ENCODE assay signal across 1 cellular context in the genomic region with DNA sequence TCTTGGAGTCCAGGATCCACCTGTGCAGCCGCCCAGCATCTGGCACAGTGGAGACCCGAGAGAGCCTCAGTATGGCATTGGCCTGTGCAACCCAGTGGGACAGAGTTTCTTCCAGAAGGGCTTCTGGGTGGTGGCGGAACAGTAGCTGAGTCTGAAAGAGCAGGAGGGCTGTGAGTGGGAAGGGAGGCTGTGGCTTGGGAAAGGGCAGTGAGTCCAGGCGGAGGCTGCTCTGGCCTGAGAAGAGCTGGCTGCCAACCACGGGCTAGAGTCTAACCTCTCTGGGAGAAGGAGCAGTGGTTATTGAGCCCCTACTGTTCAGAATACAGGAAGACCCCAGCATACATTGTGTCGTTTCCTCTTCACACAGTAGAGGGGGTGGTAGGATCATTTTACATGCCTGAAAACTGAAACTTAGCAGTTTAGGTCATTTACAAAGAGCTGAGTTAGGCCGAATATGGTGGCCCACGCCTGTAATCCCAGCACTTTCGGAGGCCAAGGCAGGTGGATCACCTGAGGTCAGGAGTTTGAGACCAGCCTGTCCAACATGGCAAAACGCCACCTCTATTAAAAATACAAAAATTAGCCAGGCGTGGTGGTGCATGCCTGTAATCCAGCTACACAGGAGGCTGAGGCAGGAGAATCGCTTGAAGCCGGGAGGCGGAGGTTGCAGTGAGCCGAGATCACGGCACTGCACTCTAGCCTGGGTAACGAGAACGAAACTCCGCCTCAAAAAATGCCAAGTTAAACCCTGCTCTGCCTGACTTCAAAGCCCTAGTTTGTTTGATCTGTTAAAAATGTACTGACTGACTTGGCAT.
TF ChIP-seq lines count a peak whose summit lies in the region.

No MANE protein-coding gene starts in this region.

TF ChIP-seq in HepG2, 621 proteins besides CTCF, POLR2A, EP300 and RAD21 (continues in another document):
- TF ChIP-seq, protein P1, sequence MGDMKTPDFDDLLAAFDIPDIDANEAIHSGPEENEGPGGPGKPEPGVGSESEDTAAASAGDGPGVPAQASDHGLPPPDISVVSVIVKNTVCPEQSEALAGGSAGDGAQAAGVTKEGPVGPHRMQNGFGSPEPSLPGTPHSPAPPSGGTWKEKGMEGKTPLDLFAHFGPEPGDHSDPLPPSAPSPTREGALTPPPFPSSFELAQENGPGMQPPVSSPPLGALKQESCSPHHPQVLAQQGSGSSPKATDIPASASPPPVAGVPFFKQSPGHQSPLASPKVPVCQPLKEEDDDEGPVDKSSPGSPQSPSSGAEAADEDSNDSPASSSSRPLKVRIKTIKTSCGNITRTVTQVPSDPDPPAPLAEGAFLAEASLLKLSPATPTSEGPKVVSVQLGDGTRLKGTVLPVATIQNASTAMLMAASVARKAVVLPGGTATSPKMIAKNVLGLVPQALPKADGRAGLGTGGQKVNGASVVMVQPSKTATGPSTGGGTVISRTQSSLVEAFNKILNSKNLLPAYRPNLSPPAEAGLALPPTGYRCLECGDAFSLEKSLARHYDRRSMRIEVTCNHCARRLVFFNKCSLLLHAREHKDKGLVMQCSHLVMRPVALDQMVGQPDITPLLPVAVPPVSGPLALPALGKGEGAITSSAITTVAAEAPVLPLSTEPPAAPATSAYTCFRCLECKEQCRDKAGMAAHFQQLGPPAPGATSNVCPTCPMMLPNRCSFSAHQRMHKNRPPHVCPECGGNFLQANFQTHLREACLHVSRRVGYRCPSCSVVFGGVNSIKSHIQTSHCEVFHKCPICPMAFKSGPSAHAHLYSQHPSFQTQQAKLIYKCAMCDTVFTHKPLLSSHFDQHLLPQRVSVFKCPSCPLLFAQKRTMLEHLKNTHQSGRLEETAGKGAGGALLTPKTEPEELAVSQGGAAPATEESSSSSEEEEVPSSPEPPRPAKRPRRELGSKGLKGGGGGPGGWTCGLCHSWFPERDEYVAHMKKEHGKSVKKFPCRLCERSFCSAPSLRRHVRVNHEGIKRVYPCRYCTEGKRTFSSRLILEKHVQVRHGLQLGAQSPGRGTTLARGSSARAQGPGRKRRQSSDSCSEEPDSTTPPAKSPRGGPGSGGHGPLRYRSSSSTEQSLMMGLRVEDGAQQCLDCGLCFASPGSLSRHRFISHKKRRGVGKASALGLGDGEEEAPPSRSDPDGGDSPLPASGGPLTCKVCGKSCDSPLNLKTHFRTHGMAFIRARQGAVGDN (CRISPR knock-in tag; IDR thresholded peaks at IDR 0.05): peak; percentile 22; the same call in 1 of the 2 replicates
- TF ChIP-seq SOX6 (IDR thresholded peaks at IDR 0.05) (no peak), SOX6 (CRISPR knock-in tag; IDR thresholded peaks at IDR 0.05) (peak; percentile 39; the same call in 1 of the 2 replicates), TCF7 (IDR thresholded peaks at IDR 0.05; ENCODE audit: low read depth) (peak; percentile 71), SP1 (IDR thresholded peaks at IDR 0.05) (no peak), SP1 (CRISPR knock-in tag; IDR thresholded peaks at IDR 0.05) (no peak), IRF2 (CRISPR knock-in tag; IDR thresholded peaks at IDR 0.05) (no peak), ZNF558 (CRISPR knock-in tag; IDR thresholded peaks at IDR 0.05; ENCODE audit: borderline replicate concordance) (peak; percentile 55; the same call in 1 of the 2 replicates), PHF8 (CRISPR knock-in tag; IDR thresholded peaks at IDR 0.05) (no peak), SMC3 (IDR thresholded peaks at IDR 0.05; ENCODE audit: low read length) (peak; percentile 20; the same call in 1 of the 2 replicates), MAFF (IDR thresholded peaks at IDR 0.05; ENCODE audit: low read depth, low read length) (peak; percentile 47; the same call in 1 of the 2 replicates), MAFK (conservative IDR thresholded peaks at IDR 0.05 in 1 of 2, IDR thresholded peaks at IDR 0.05 in 1 of 2; ENCODE audit: low read length in 2 of 2) (0 out of 4 replicates have a peak, but pooled peaks of 1 of the 2 experiments have one; percentile 19), STAG1 (CRISPR knock-in tag; IDR thresholded peaks at IDR 0.05) (peak; percentile 38; the same call in 1 of the 2 replicates), TMF1 (CRISPR knock-in tag; IDR thresholded peaks at IDR 0.05; ENCODE audit: low read depth) (no peak)
- TF ChIP-seq, protein P2, sequence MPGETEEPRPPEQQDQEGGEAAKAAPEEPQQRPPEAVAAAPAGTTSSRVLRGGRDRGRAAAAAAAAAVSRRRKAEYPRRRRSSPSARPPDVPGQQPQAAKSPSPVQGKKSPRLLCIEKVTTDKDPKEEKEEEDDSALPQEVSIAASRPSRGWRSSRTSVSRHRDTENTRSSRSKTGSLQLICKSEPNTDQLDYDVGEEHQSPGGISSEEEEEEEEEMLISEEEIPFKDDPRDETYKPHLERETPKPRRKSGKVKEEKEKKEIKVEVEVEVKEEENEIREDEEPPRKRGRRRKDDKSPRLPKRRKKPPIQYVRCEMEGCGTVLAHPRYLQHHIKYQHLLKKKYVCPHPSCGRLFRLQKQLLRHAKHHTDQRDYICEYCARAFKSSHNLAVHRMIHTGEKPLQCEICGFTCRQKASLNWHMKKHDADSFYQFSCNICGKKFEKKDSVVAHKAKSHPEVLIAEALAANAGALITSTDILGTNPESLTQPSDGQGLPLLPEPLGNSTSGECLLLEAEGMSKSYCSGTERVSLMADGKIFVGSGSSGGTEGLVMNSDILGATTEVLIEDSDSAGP (CRISPR knock-in tag; IDR thresholded peaks at IDR 0.05; ENCODE audit: borderline replicate concordance): peak; percentile 27; the same call in 1 of the 2 replicates
- TF ChIP-seq, protein P3, sequence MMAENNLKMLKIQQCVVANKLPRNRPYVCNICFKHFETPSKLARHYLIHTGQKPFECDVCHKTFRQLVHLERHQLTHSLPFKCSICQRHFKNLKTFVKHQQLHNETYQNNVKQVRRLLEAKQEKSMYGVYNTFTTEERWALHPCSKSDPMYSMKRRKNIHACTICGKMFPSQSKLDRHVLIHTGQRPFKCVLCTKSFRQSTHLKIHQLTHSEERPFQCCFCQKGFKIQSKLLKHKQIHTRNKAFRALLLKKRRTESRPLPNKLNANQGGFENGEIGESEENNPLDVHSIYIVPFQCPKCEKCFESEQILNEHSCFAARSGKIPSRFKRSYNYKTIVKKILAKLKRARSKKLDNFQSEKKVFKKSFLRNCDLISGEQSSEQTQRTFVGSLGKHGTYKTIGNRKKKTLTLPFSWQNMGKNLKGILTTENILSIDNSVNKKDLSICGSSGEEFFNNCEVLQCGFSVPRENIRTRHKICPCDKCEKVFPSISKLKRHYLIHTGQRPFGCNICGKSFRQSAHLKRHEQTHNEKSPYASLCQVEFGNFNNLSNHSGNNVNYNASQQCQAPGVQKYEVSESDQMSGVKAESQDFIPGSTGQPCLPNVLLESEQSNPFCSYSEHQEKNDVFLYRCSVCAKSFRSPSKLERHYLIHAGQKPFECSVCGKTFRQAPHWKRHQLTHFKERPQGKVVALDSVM (CRISPR knock-in tag; IDR thresholded peaks at IDR 0.05): peak; percentile 90
- TF ChIP-seq, protein P4, sequence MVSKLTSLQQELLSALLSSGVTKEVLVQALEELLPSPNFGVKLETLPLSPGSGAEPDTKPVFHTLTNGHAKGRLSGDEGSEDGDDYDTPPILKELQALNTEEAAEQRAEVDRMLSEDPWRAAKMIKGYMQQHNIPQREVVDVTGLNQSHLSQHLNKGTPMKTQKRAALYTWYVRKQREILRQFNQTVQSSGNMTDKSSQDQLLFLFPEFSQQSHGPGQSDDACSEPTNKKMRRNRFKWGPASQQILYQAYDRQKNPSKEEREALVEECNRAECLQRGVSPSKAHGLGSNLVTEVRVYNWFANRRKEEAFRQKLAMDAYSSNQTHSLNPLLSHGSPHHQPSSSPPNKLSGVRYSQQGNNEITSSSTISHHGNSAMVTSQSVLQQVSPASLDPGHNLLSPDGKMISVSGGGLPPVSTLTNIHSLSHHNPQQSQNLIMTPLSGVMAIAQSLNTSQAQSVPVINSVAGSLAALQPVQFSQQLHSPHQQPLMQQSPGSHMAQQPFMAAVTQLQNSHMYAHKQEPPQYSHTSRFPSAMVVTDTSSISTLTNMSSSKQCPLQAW (CRISPR knock-in tag; IDR thresholded peaks at IDR 0.05): 0 out of 2 replicates have a peak, but pooled peaks have one; percentile 5
- TF ChIP-seq, protein P5, sequence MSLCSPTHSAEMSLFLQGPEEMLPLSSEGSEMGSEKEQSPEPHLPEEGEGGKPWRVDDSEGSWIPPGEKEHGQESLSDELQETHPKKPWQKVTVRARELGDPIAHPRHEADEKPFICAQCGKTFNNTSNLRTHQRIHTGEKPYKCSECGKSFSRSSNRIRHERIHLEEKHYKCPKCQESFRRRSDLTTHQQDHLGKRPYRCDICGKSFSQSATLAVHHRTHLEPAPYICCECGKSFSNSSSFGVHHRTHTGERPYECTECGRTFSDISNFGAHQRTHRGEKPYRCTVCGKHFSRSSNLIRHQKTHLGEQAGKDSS (CRISPR knock-in tag; IDR thresholded peaks at IDR 0.05; ENCODE audit: borderline replicate concordance, low read depth): 0 out of 2 replicates have a peak, but pooled peaks have one; percentile 29
- TF ChIP-seq, protein P6, sequence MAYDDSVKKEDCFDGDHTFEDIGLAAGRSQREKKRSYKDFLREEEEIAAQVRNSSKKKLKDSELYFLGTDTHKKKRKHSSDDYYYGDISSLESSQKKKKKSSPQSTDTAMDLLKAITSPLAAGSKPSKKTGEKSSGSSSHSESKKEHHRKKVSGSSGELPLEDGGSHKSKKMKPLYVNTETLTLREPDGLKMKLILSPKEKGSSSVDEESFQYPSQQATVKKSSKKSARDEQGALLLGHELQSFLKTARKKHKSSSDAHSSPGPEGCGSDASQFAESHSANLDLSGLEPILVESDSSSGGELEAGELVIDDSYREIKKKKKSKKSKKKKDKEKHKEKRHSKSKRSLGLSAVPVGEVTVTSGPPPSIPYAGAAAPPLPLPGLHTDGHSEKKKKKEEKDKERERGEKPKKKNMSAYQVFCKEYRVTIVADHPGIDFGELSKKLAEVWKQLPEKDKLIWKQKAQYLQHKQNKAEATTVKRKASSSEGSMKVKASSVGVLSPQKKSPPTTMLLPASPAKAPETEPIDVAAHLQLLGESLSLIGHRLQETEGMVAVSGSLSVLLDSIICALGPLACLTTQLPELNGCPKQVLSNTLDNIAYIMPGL (CRISPR knock-in tag; IDR thresholded peaks at IDR 0.05; ENCODE audit: borderline replicate concordance in 1 of 2, low read depth in 1 of 2): 0 out of 4 replicates have a peak, but pooled peaks of 1 of the 2 experiments have one; percentile 23
- TF ChIP-seq, protein P7, sequence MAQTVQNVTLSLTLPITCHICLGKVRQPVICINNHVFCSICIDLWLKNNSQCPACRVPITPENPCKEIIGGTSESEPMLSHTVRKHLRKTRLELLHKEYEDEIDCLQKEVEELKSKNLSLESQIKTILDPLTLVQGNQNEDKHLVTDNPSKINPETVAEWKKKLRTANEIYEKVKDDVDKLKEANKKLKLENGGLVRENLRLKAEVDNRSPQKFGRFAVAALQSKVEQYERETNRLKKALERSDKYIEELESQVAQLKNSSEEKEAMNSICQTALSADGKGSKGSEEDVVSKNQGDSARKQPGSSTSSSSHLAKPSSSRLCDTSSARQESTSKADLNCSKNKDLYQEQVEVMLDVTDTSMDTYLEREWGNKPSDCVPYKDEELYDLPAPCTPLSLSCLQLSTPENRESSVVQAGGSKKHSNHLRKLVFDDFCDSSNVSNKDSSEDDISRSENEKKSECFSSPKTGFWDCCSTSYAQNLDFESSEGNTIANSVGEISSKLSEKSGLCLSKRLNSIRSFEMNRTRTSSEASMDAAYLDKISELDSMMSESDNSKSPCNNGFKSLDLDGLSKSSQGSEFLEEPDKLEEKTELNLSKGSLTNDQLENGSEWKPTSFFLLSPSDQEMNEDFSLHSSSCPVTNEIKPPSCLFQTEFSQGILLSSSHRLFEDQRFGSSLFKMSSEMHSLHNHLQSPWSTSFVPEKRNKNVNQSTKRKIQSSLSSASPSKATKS (CRISPR knock-in tag; IDR thresholded peaks at IDR 0.05): no peak
- TF ChIP-seq, protein P8, sequence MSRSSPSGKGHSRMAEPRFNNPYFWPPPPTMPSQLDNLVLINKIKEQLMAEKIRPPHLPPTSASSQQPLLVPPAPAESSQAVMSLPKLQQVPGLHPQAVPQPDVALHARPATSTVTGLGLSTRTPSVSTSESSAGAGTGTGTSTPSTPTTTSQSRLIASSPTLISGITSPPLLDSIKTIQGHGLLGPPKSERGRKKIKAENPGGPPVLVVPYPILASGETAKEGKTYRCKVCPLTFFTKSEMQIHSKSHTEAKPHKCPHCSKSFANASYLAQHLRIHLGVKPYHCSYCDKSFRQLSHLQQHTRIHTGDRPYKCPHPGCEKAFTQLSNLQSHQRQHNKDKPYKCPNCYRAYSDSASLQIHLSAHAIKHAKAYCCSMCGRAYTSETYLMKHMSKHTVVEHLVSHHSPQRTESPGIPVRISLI (CRISPR knock-in tag; IDR thresholded peaks at IDR 0.05; ENCODE audit: borderline replicate concordance): peak; percentile 68; the same call in 1 of the 2 replicates
- TF ChIP-seq, protein P9, sequence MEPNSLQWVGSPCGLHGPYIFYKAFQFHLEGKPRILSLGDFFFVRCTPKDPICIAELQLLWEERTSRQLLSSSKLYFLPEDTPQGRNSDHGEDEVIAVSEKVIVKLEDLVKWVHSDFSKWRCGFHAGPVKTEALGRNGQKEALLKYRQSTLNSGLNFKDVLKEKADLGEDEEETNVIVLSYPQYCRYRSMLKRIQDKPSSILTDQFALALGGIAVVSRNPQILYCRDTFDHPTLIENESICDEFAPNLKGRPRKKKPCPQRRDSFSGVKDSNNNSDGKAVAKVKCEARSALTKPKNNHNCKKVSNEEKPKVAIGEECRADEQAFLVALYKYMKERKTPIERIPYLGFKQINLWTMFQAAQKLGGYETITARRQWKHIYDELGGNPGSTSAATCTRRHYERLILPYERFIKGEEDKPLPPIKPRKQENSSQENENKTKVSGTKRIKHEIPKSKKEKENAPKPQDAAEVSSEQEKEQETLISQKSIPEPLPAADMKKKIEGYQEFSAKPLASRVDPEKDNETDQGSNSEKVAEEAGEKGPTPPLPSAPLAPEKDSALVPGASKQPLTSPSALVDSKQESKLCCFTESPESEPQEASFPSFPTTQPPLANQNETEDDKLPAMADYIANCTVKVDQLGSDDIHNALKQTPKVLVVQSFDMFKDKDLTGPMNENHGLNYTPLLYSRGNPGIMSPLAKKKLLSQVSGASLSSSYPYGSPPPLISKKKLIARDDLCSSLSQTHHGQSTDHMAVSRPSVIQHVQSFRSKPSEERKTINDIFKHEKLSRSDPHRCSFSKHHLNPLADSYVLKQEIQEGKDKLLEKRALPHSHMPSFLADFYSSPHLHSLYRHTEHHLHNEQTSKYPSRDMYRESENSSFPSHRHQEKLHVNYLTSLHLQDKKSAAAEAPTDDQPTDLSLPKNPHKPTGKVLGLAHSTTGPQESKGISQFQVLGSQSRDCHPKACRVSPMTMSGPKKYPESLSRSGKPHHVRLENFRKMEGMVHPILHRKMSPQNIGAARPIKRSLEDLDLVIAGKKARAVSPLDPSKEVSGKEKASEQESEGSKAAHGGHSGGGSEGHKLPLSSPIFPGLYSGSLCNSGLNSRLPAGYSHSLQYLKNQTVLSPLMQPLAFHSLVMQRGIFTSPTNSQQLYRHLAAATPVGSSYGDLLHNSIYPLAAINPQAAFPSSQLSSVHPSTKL (CRISPR knock-in tag; IDR thresholded peaks at IDR 0.05): 0 out of 2 replicates have a peak, but pooled peaks have one; percentile 14
